ENCODE assay signal across 1 cellular context in the genomic region with DNA sequence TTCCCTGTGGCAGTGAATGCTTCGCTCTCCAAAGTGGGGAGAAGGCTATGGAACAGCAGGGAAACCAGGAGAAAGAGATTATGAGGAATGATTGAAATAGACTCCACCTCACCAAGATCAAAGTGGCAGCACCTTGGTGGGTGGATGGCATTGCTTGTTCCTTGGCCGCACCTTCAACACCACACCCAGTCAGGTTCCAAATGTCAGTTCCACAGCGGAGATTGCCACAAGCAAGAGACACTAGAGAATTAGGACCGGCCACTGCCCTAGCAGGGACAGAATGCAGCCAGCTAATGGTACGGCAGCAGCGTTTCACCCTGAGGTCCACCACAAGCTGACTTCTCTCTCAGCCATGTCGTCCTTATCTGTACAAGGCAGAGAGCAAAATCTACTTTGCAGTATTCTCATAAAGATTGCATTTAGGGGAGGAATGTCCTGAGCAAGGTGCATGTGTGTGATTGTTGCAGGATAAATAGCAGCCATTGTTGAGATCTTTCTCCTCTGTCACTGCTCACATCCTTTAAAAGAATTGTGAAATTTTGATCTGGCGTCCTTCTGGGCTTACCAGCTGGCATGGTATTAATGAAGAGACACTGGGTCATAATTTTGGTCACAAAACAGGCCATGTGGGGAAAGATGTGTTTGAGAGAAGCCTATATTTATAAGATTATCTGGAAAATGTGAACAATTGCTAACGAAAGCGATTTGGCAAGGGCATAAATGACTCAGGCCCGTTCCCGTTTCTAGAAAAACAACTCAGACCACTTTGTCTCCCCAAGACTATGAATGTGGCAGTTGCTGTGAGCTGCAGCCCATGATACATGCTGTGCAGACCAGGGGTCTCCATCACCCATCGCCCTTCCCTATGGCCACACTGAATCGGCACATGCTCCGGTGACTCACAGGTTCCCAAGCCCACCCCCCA.
TF ChIP-seq lines count a peak whose summit lies in the region.

No MANE protein-coding gene starts in this region.

TF ChIP-seq in K562, 482 proteins besides CTCF, POLR2A, EP300 and RAD21 (continued from another document):
- TF ChIP-seq, protein P1, sequence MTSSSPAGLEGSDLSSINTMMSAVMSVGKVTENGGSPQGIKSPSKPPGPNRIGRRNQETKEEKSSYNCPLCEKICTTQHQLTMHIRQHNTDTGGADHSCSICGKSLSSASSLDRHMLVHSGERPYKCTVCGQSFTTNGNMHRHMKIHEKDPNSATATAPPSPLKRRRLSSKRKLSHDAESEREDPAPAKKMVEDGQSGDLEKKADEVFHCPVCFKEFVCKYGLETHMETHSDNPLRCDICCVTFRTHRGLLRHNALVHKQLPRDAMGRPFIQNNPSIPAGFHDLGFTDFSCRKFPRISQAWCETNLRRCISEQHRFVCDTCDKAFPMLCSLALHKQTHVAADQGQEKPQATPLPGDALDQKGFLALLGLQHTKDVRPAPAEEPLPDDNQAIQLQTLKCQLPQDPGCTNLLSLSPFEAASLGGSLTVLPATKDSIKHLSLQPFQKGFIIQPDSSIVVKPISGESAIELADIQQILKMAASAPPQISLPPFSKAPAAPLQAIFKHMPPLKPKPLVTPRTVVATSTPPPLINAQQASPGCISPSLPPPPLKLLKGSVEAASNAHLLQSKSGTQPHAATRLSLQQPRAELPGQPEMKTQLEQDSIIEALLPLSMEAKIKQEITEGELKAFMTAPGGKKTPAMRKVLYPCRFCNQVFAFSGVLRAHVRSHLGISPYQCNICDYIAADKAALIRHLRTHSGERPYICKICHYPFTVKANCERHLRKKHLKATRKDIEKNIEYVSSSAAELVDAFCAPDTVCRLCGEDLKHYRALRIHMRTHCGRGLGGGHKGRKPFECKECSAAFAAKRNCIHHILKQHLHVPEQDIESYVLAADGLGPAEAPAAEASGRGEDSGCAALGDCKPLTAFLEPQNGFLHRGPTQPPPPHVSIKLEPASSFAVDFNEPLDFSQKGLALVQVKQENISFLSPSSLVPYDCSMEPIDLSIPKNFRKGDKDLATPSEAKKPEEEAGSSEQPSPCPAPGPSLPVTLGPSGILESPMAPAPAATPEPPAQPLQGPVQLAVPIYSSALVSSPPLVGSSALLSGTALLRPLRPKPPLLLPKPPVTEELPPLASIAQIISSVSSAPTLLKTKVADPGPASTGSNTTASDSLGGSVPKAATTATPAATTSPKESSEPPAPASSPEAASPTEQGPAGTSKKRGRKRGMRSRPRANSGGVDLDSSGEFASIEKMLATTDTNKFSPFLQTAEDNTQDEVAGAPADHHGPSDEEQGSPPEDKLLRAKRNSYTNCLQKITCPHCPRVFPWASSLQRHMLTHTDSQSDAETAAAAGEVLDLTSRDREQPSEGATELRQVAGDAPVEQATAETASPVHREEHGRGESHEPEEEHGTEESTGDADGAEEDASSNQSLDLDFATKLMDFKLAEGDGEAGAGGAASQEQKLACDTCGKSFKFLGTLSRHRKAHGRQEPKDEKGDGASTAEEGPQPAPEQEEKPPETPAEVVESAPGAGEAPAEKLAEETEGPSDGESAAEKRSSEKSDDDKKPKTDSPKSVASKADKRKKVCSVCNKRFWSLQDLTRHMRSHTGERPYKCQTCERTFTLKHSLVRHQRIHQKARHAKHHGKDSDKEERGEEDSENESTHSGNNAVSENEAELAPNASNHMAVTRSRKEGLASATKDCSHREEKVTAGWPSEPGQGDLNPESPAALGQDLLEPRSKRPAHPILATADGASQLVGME (CRISPR knock-in tag; IDR thresholded peaks at IDR 0.05) = no peak
- TF ChIP-seq MYC (IDR thresholded peaks at IDR 0.05; ENCODE audit: low read depth, low read length) = no peak
- TF ChIP-seq MYC (CRISPR knock-in tag; IDR thresholded peaks at IDR 0.05; ENCODE audit: borderline replicate concordance, low read depth) = no peak
- TF ChIP-seq CREB1 (IDR thresholded peaks at IDR 0.05) = no peak
- no peak for TF ChIP-seq CREB1 (CRISPR knock-in tag; IDR thresholded peaks at IDR 0.05)
- no peak for TF ChIP-seq RBM17 (IDR thresholded peaks at IDR 0.05; ENCODE audit: borderline replicate concordance, low read depth, low read length)
- no peak for TF ChIP-seq CBX5 (IDR thresholded peaks at IDR 0.05; ENCODE audit: borderline replicate concordance, low read depth)
- TF ChIP-seq SMAD4 (CRISPR knock-in tag; conservative IDR thresholded peaks at IDR 0.05) = no peak
